ENCODE assay signal across 1 cellular context in genomic region chr3:124174910-124175874, GRCh38.
TF ChIP-seq lines count a peak whose summit lies in the region.

No MANE protein-coding gene starts in this region.

TF ChIP-seq in HepG2, 621 proteins besides CTCF, POLR2A, EP300 and RAD21 (continued from another document):
- TF ChIP-seq MNT (IDR thresholded peaks at IDR 0.05), result peak; percentile 59
